In the genomic region with DNA sequence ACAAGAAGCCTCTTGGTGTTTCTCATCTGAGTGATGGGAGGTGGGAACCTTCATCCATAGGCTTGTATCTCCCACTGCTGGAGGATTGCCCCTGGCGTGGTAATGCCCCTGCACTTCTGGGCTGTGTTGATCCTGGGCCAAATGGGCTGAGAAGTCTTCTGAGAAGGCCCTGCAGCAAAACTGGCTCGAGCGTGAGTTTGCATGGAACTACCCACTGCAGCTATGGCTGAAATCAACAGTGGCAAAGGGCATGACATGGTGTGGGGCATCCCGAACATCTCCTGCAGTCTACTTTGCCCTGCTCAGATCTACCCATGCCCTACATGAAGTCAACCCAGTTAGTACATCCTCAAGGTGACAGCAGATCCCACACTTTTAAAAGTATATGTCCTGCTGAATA, we compare ENCODE assay signal across 39 cellular contexts.
"Had no signal": no experiment of that assay in that cellular context is flagged by ENCODE, and none has a peak within 500 bp of the region (broad histone marks: within the 10 kb centered on the region; RNA-seq: fewer than 3 reads in every experiment).

No MANE protein-coding gene starts in this region.

- H3K4me1 Mint-ChIP-seq: activated B cell treated with CpG ODN at 0.5 μM for 24 hours had no signal

- H3K36me3 ChIP-seq: adrenal gland, brain microvascular endothelial cell, breast epithelium, cardiac muscle cell had no signal

- H3K27me3 Mint-ChIP-seq: activated B cell treated with CpG ODN at 0.5 μM for 24 hours; activated CD4-positive, alpha-beta memory T cell treated with anti-CD3 and anti-CD28 coated beads for 36 hours; activated CD4-positive, alpha-beta T cell treated with anti-CD3 and anti-CD28 coated beads, Interleukin-2, amount 10 ng/mL, durations not matched to agents 24 days and 14 days; activated CD8-positive, alpha-beta T cell treated with anti-CD3 and anti-CD28 coated beads for 36 hours; activated naive CD8-positive, alpha-beta T cell treated with anti-CD3 and anti-CD28 coated beads for 36 hours; activated T-helper 17 cell treated with anti-CD3 and anti-CD28 coated beads, Interleukin-2, amount 50 U/mL, for 72 hours; central memory CD8-positive, alpha-beta T cell had no signal

- ATAC-seq: activated CD8-positive, alpha-beta T cell treated with anti-CD3 and anti-CD28 coated beads for 36 hours; activated naive CD4-positive, alpha-beta T cell treated with anti-CD3 and anti-CD28 coated beads, Interleukin-2, amount 50 U/mL, for 72 hours; activated T-cell treated with anti-CD3 and anti-CD28 coated beads, Interleukin-2, amount 50 U/mL, for 4 hours; activated T-cell treated with anti-CD3 and anti-CD28 coated beads, Interleukin-2, amount 50 U/mL, for 72 hours; activated T-helper 17 cell treated with anti-CD3 and anti-CD28 coated beads, Interleukin-2, amount 50 U/mL, for 72 hours; body of pancreas had no signal

- H3K9me3 Mint-ChIP-seq: activated B cell treated with CpG ODN at 0.5 μM for 24 hours; central memory CD8-positive, alpha-beta T cell had no signal

- H3K4me1 ChIP-seq: adrenal gland, body of pancreas, breast epithelium had no signal

- H3K9me3 ChIP-seq: adrenal gland, breast epithelium had no signal

- DNase-seq: activated B cell treated with CpG ODN at 0.5 μM for 24 hours; activated CD4-positive, alpha-beta memory T cell treated with anti-CD3 and anti-CD28 coated beads for 36 hours; activated CD4-positive, alpha-beta T cell treated with anti-CD3 and anti-CD28 coated beads for 4 hours; activated CD4-positive, alpha-beta T cell treated with anti-CD3 and anti-CD28 coated beads, Interleukin-2, amount 10 ng/mL, durations not matched to agents 24 days and 14 days; activated CD4-positive, alpha-beta T cell treated with anti-CD3 and anti-CD28 coated beads, Interleukin-2, amount 50 U/mL, for 1 hour; activated CD4-positive, alpha-beta T cell treated with anti-CD3 and anti-CD28 coated beads, Interleukin-2, amount 50 U/mL, for 4 hours; activated CD4-positive, CD25-positive, alpha-beta regulatory T cell treated with anti-CD3 and anti-CD28 coated beads, Interleukin-2, amount 50 U/mL, for 72 hours; activated CD8-positive, alpha-beta memory T cell treated with anti-CD3 and anti-CD28 coated beads, Interleukin-2, amount 50 U/mL, for 4 hours; activated CD8-positive, alpha-beta T cell treated with anti-CD3 and anti-CD28 coated beads for 36 hours; activated effector memory CD4-positive, alpha-beta T cell treated with anti-CD3 and anti-CD28 coated beads, Interleukin-2, amount 50 U/mL, for 16 hours; activated gamma-delta T cell treated with Interleukin-2 at 50 U/mL for 16 hours; activated naive CD4-positive, alpha-beta T cell; activated naive CD4-positive, alpha-beta T cell treated with anti-CD3 and anti-CD28 coated beads for 36 hours; activated naive CD4-positive, alpha-beta T cell treated with anti-CD3 and anti-CD28 coated beads, Interleukin-2, amount 50 U/mL, for 16 hours; activated naive CD8-positive, alpha-beta T cell treated with anti-CD3 and anti-CD28 coated beads for 36 hours; activated T-cell treated with anti-CD3 and anti-CD28 coated beads for 4 hours; activated T-cell treated with anti-CD3 and anti-CD28 coated beads, Interleukin-2, amount 50 U/mL, for 1 hour; activated T-cell treated with anti-CD3 and anti-CD28 coated beads, Interleukin-2, amount 50 U/mL, for 4 hours; activated T-cell treated with anti-CD3 and anti-CD28 coated beads, Interleukin-2, amount 50 U/mL, for 72 hours; adrenal gland; amniotic stem cell; aorta; body of pancreas; brain microvascular endothelial cell; cerebellar nuclear complex; T-helper 1 cell; T-helper 2 cell; T-helper 9 cell had no signal

- H3K27ac Mint-ChIP-seq: activated B cell treated with CpG ODN at 0.5 μM for 24 hours; activated CD4-positive, alpha-beta memory T cell treated with anti-CD3 and anti-CD28 coated beads for 36 hours; activated CD4-positive, alpha-beta T cell treated with anti-CD3 and anti-CD28 coated beads, Interleukin-2, amount 10 ng/mL, durations not matched to agents 24 days and 14 days; activated CD8-positive, alpha-beta T cell treated with anti-CD3 and anti-CD28 coated beads for 36 hours; activated naive CD4-positive, alpha-beta T cell treated with anti-CD3 and anti-CD28 coated beads for 36 hours; activated naive CD4-positive, alpha-beta T cell treated with anti-CD3 and anti-CD28 coated beads, Interleukin-2, amount 50 U/mL, for 72 hours; activated naive CD8-positive, alpha-beta T cell treated with anti-CD3 and anti-CD28 coated beads for 36 hours; activated T-cell treated with anti-CD3 and anti-CD28 coated beads, Interleukin-2, amount 50 U/mL, for 72 hours; activated T-helper 1 cell treated with anti-CD3 and anti-CD28 coated beads, Interleukin-12 subunit alpha, Interleukin-12 subunit beta, Interleukin-2, Interleukin-4 antibody, amounts not matched to agents 30 ng/mL and 10 ng/mL and 1 ng/mL, durations not matched to agents 14 hours and 24 hours and 36 hours; activated T-helper 17 cell treated with anti-CD3 and anti-CD28 coated beads, Interleukin-2, amount 50 U/mL, for 72 hours; T-helper 1 cell treated with Interleukin-12 subunit alpha and Interleukin-12 subunit beta and Interleukin-4 antibody, amounts not matched to agents 30 μg/mL and 1 μg/mL, for 36 hours; T-helper 2 cell treated with Interferon-gamma antibody and Interleukin-4, amounts not matched to agents 5 μg/mL and 100 μg/mL, for 36 hours had no signal

- FAIRE-seq: astrocyte, TTC549 had no signal

- H3K27me3 ChIP-seq: adrenal gland, body of pancreas, brain microvascular endothelial cell, breast epithelium had no signal

- H3K4me3 ChIP-seq: adrenal gland, body of pancreas, breast epithelium, cardiac muscle cell had no signal

- H3K27ac ChIP-seq: adrenal gland, body of pancreas, brain microvascular endothelial cell, breast epithelium, cardiac muscle cell, VCaP had no signal

- H3K4me3 Mint-ChIP-seq: activated B cell treated with CpG ODN at 0.5 μM for 24 hours; activated CD4-positive, alpha-beta memory T cell treated with anti-CD3 and anti-CD28 coated beads for 36 hours; activated CD4-positive, alpha-beta T cell treated with anti-CD3 and anti-CD28 coated beads, Interleukin-2, amount 10 ng/mL, durations not matched to agents 24 days and 14 days; activated CD8-positive, alpha-beta T cell treated with anti-CD3 and anti-CD28 coated beads for 36 hours; activated naive CD4-positive, alpha-beta T cell treated with anti-CD3 and anti-CD28 coated beads for 36 hours; activated naive CD8-positive, alpha-beta T cell treated with anti-CD3 and anti-CD28 coated beads for 36 hours; activated T-cell treated with anti-CD3 and anti-CD28 coated beads, Interleukin-2, amount 50 U/mL, for 4 hours; activated T-cell treated with anti-CD3 and anti-CD28 coated beads, Interleukin-2, amount 50 U/mL, for 72 hours; activated T-helper 1 cell treated with anti-CD3 and anti-CD28 coated beads, Interleukin-12 subunit alpha, Interleukin-12 subunit beta, Interleukin-2, Interleukin-4 antibody, amounts not matched to agents 30 ng/mL and 10 ng/mL and 1 ng/mL, durations not matched to agents 14 hours and 24 hours and 36 hours; activated T-helper 17 cell treated with anti-CD3 and anti-CD28 coated beads, Interleukin-2, amount 50 U/mL, for 72 hours; central memory CD8-positive, alpha-beta T cell; T-helper 1 cell treated with Interleukin-12 subunit alpha and Interleukin-12 subunit beta and Interleukin-4 antibody, amounts not matched to agents 30 μg/mL and 1 μg/mL, for 36 hours; T-helper 2 cell treated with Interferon-gamma antibody and Interleukin-4, amounts not matched to agents 5 μg/mL and 100 μg/mL, for 36 hours had no signal
